ENCODE assay signal across 8 cellular contexts in genomic region chr16:81616321-81617020, GRCh38.
A peak's percentile ranks its signal among the peaks of the same experiment; 100 is the strongest.
DNase-seq lines count a peak whose midpoint lies in the region; ATAC-seq and TF ChIP-seq lines count a peak whose summit lies in the region.

No MANE protein-coding gene starts in this region.

- H3K4me3 ChIP-seq in AG04450 (ENCODE audit: low read depth, low read length) (no peak overlapping the region), neutrophil (ENCODE audit: low read depth in 1 of 2, low read length in 1 of 2) (no peak overlapping the region), thymus (ENCODE audit: low read length) (no peak overlapping the region)

- 59% methylated on average over 17 of the region's 17 CpGs for WGBS in thymus

- H3K4me1 ChIP-seq in neutrophil (ENCODE audit: control insufficient read depth in 1 of 2, insufficient read depth in 1 of 2, low read depth in 1 of 2, low read length in 1 of 2) (peaks cover 10 to 11% of the 10 kb centered on the region in 2 experiments), thymus (ENCODE audit: control insufficient read depth, insufficient read depth, low read length) (peaks cover 7% of the 10 kb centered on the region)

- H3K27ac ChIP-seq in AG04450 (ENCODE audit: low read depth, low read length) (peak overlapping the region; percentile 11), neutrophil (peak overlapping the region; percentile 58), thymus (ENCODE audit: low read depth) (peak overlapping the region; percentile 33)

- ATAC-seq in GM19395 (IDR thresholded peaks at IDR 0.05; ENCODE audit: unreplicated experiment), result peak; percentile 74
- peak; percentile 63 for ATAC-seq in HG03521 (IDR thresholded peaks at IDR 0.05; ENCODE audit: unreplicated experiment)

- DNase-seq in AG04450 (ENCODE audit: low read depth, low spot score), result no peak
- DNase-seq in activated CD8-positive, alpha-beta memory T cell treated with anti-CD3 and anti-CD28 coated beads for 24 hours, result peak; percentile 81
- DNase-seq in epidermal melanocyte (ENCODE audit: insufficient read length, low spot score), result peak; percentile 55
- DNase-seq in 8988T, result no peak

- POLR2A ChIA-PET in AG04450 (lab: Yijun Ruan, JAX), result no interaction called here

- CTCF ChIA-PET in AG04450 (lab: Charles Lee), result interaction anchor here (1.4 kb wide), 1 partner anchor 212 kb away, joined by 3 read pairs; no protein-coding TSS in a partner anchor

- H3K9me3 ChIP-seq in AG04450 (ENCODE audit: control insufficient read depth, insufficient read depth, low read length), result no peaks in the 10 kb centered on the region; the same call in 1 of the 2 replicates
- no peaks in the 10 kb centered on the region for H3K9me3 ChIP-seq in neutrophil
- no peaks in the 10 kb centered on the region for H3K9me3 ChIP-seq in thymus (ENCODE audit: control insufficient read depth)

- H3K27me3 ChIP-seq in AG04450 (ENCODE audit: control insufficient read depth, insufficient read depth, low read length) (no peaks in the 10 kb centered on the region), neutrophil (no peaks in the 10 kb centered on the region), thymus (ENCODE audit: control insufficient read depth, insufficient read depth) (no peaks in the 10 kb centered on the region)

- TF ChIP-seq CTCF in AG04450 (IDR thresholded peaks at IDR 0.05; ENCODE audit: low read depth, low read length) (no peak), neutrophil (IDR thresholded peaks at IDR 0.05) (no peak)

- H3K36me3 ChIP-seq in neutrophil (peaks cover 72% of the 10 kb centered on the region), thymus (ENCODE audit: control insufficient read depth, insufficient read depth) (peaks cover 26% of the 10 kb centered on the region)

Comparison
In these comparisons a context has a peak if more than half of its experiments do, and no peak if none do; other contexts are left out.
1. DNase-seq: peak in activated CD8-positive, alpha-beta memory T cell treated with anti-CD3 and anti-CD28 coated beads for 24 hours (single experiment) and epidermal melanocyte (single experiment); none in AG04450 (single experiment) and 8988T (single experiment).
2. Peak in every context shown above with its lines, with median percentiles within 50 percentile points of each other: H3K27ac ChIP-seq.